In the genomic region with DNA sequence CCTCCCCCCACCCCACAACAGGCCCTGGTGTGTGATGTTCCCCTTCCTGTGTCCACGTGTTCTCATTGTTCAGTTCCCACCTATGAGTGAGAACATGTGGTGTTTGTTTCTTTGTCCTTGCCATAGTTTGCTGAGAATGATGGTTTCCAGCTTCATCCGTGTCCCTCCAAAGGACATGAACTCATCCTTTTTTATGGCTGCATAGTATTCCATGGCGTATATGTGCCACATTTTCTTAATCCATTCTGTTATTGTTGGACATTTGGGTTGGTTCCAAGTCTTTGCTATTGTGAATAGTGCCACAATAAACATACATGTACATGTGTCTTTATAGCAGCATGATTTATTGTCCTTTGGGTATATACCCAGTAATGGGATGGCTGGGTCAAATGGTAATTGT, we compare ENCODE assay signal across 4 cellular contexts.
DNase-seq lines count a peak whose midpoint lies in the region; ATAC-seq, FAIRE-seq and TF ChIP-seq lines count a peak whose summit lies in the region.
"Not testable (repeated sequence)": the region's sequence is repeated elsewhere in the genome, so short reads cannot be mapped to it uniquely, and the experiment has no call there.

No MANE protein-coding gene starts in this region.

- H3K9ac ChIP-seq in K562 (ENCODE audit: insufficient read depth in 1 of 2, low read depth in 2 of 2, low read length in 2 of 2); HepG2 (ENCODE audit: insufficient read depth, low read depth, low read length): not testable (repeated sequence)

- H2AFZ ChIP-seq in K562 (ENCODE audit: low read depth, low read length); HepG2 (ENCODE audit: low read length): not testable (repeated sequence)

- not testable (repeated sequence) for BruUV-seq in K562 (replicated peaks; lab: Mats Ljungman, UMichigan); HepG2 (replicated peaks; lab: Mats Ljungman, UMichigan)

- not testable (repeated sequence) for H3K4me2 ChIP-seq in K562 (ENCODE audit: insufficient read depth, low read length); HepG2 (ENCODE audit: low read depth, low read length)

- TF ChIP-seq RAD21 in K562 (CRISPR knock-in tag; conservative IDR thresholded peaks at IDR 0.05 in 1 of 2, IDR thresholded peaks at IDR 0.05 in 1 of 2); HepG2 (CRISPR knock-in tag; IDR thresholded peaks at IDR 0.05): not testable (repeated sequence)

- H3K4me3 ChIP-seq in HEK293 (ENCODE audit: low read depth, low read length); K562; HepG2 (replicated peaks in 1 of 3; ENCODE audit: insufficient read depth in 1 of 3, low read depth in 2 of 3, low read length in 3 of 3): not testable (repeated sequence)

- not testable (repeated sequence) for TF ChIP-seq CTCF in HEK293 (tag by site-specific recombination; IDR thresholded peaks at IDR 0.05); K562 (IDR thresholded peaks at IDR 0.05 in 2 of 3, conservative IDR thresholded peaks at IDR 0.05 in 1 of 3; ENCODE audit: insufficient read depth in 2 of 3, low read depth in 1 of 3, low read length in 3 of 3); HepG2 (CRISPR knock-in tag; IDR thresholded peaks at IDR 0.05)

- DNase-seq in K562 (ENCODE audit: extremely low read depth in 1 of 4, low spot score in 3 of 4); HepG2 (ENCODE audit: low spot score): not testable (repeated sequence)

- WGBS in K562 (ENCODE audit: insufficient coverage, low coverage, missing lambda C conversion rate): 0% methylated on average over 2 of the region's 3 CpGs
- WGBS in HepG2 (ENCODE audit: low lambda C conversion rate): 2% methylated on average over 3 of the region's 3 CpGs

- not testable (repeated sequence) for H3K9me3 ChIP-seq in HEK293 (ENCODE audit: control insufficient read depth, insufficient read depth, low read depth, low read length); K562 (replicated peaks; ENCODE audit: control insufficient read depth, insufficient read depth, low read depth, low read length); HepG2 (ENCODE audit: low read length)

- not testable (repeated sequence) for H3K9me1 ChIP-seq in K562 (ENCODE audit: control insufficient read depth, insufficient read depth, low read length)

- in situ Hi-C loops in K562 (cut with MboI); HepG2 (cut with HindIII; ENCODE audit: extremely low pct_ligation_motif_present, low pct_unique_long_range_greater_than_20kb): not testable (repeated sequence)

- not testable (repeated sequence) for H3K27ac ChIP-seq in HEK293 (ENCODE audit: extremely low read depth, low read depth, low read length); K562 (ENCODE audit: extremely low read depth, low read depth, low read length); HepG2 (ENCODE audit: extremely low read length, insufficient read depth, low read length)

- not testable (repeated sequence) for H3K79me2 ChIP-seq in K562 (ENCODE audit: control insufficient read depth, insufficient read depth, low read length); HepG2 (ENCODE audit: insufficient read depth, low read length)

- intact Hi-C loops in K562 (cut with micrococcal nuclease); HepG2 (cut with micrococcal nuclease; ENCODE audit: unreplicated experiment): not testable (repeated sequence)

- FAIRE-seq in K562 (lab: Jason Lieb, UNC); HepG2 (lab: Jason Lieb, UNC): not testable (repeated sequence)

- not testable (repeated sequence) for TF ChIP-seq POLR2A in K562 (conservative IDR thresholded peaks at IDR 0.05); HepG2 (IDR thresholded peaks at IDR 0.05; ENCODE audit: insufficient read depth in 1 of 2, low read depth in 2 of 2, low read length in 2 of 2)

- ATAC-seq in SK-N-SH treated with all-trans-retinoic acid at 6 μM for 48 hours, K562, HepG2: not testable (repeated sequence)

- POLR2A ChIA-PET in HEK293 (lab: Yijun Ruan, JAX); K562 (lab: Yijun Ruan, JAX); HepG2 (lab: Yijun Ruan, JAX): not testable (repeated sequence)

- H4K20me1 ChIP-seq in K562 (replicated peaks; ENCODE audit: control insufficient read depth, insufficient read depth, low read length); HepG2 (ENCODE audit: insufficient read depth, low read length): not testable (repeated sequence)

- not testable (repeated sequence) for H3K4me1 ChIP-seq in HEK293 (ENCODE audit: control insufficient read depth, insufficient read depth, low read length); K562 (replicated peaks in 1 of 2; ENCODE audit: control insufficient read depth in 2 of 2, insufficient read depth in 2 of 2, low read length in 2 of 2); HepG2 (ENCODE audit: insufficient read depth, low read length)

- TF ChIP-seq EP300 in K562 (IDR thresholded peaks at IDR 0.05; ENCODE audit: low read length); HepG2 (IDR thresholded peaks at IDR 0.05; ENCODE audit: low read depth in 2 of 2, low read length in 2 of 2); HepG2 (CRISPR knock-in tag; IDR thresholded peaks at IDR 0.05; ENCODE audit: borderline replicate concordance): not testable (repeated sequence)

- H3K27me3 ChIP-seq in K562 (ENCODE audit: control insufficient read depth in 2 of 2, insufficient read depth in 2 of 2, low read length in 2 of 2); HepG2 (ENCODE audit: control insufficient read depth in 1 of 2, insufficient read depth in 2 of 2, low read length in 2 of 2): not testable (repeated sequence)

- H3K36me3 ChIP-seq in HEK293 (ENCODE audit: control insufficient read depth in 2 of 2, insufficient read depth in 1 of 2, low read length in 2 of 2); K562 (ENCODE audit: control insufficient read depth, insufficient read depth, low read length); HepG2 (replicated peaks in 1 of 2; ENCODE audit: control insufficient read depth in 1 of 2, insufficient read depth in 2 of 2, low read length in 2 of 2): not testable (repeated sequence)

- CTCF ChIA-PET in HEK293 (lab: Yijun Ruan, JAX); K562 (lab: Yijun Ruan, JAX; ENCODE audit: low intra/inter-chr PET ratio); HepG2 (lab: Yijun Ruan, JAX; ENCODE audit: low intra/inter-chr PET ratio, low total read pairs): not testable (repeated sequence)

TF ChIP-seq in HEK293, 187 proteins besides CTCF, POLR2A, EP300 and RAD21:
- peak; percentile 81 for TF ChIP-seq ZNF146 (tag by site-specific recombination; IDR thresholded peaks at IDR 0.05)
TF ChIP-seq in HEK293: peak in this region for 1; not testable (repeated sequence) for 186.

TF ChIP-seq in SK-N-SH treated with all-trans-retinoic acid at 6 μM for 48 hours, 23 proteins besides CTCF, POLR2A, EP300 and RAD21:
- peak; percentile 53; the same call in 1 of the 2 replicates for TF ChIP-seq ZNF8 (CRISPR knock-in tag; IDR thresholded peaks at IDR 0.05)

TF ChIP-seq in K562, 482 proteins besides CTCF, POLR2A, EP300 and RAD21:
- TF ChIP-seq ZNF146 (CRISPR knock-in tag; IDR thresholded peaks at IDR 0.05; ENCODE audit: unreplicated experiment): peak; percentile 7

TF ChIP-seq in HepG2, 621 proteins besides CTCF, POLR2A, EP300 and RAD21:
- TF ChIP-seq, protein P1, sequence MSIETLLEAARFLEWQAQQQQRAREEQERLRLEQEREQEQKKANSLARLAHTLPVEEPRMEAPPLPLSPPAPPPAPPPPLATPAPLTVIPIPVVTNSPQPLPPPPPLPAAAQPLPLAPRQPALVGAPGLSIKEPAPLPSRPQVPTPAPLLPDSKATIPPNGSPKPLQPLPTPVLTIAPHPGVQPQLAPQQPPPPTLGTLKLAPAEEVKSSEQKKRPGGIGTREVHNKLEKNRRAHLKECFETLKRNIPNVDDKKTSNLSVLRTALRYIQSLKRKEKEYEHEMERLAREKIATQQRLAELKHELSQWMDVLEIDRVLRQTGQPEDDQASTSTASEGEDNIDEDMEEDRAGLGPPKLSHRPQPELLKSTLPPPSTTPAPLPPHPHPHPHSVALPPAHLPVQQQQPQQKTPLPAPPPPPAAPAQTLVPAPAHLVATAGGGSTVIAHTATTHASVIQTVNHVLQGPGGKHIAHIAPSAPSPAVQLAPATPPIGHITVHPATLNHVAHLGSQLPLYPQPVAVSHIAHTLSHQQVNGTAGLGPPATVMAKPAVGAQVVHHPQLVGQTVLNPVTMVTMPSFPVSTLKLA (IDR thresholded peaks at IDR 0.05): 0 out of 2 replicates have a peak, but pooled peaks have one; percentile 5
